1 cellular context compared by ENCODE assay signal in genomic region chr1:30883389-30884172, GRCh38.
TF ChIP-seq lines count a peak whose summit lies in the region.

No MANE protein-coding gene starts in this region.

TF ChIP-seq in K562, 482 proteins besides CTCF, POLR2A, EP300 and RAD21:
- TF ChIP-seq BRD9 (IDR thresholded peaks at IDR 0.05; ENCODE audit: low read depth, partially characterized antibody): peak; percentile 67
- no peak for TF ChIP-seq EHMT2 (IDR thresholded peaks at IDR 0.05)
- TF ChIP-seq, protein P1, sequence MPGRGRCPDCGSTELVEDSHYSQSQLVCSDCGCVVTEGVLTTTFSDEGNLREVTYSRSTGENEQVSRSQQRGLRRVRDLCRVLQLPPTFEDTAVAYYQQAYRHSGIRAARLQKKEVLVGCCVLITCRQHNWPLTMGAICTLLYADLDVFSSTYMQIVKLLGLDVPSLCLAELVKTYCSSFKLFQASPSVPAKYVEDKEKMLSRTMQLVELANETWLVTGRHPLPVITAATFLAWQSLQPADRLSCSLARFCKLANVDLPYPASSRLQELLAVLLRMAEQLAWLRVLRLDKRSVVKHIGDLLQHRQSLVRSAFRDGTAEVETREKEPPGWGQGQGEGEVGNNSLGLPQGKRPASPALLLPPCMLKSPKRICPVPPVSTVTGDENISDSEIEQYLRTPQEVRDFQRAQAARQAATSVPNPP (IDR thresholded peaks at IDR 0.05; ENCODE audit: borderline replicate concordance, insufficient read depth, insufficient read length): no peak
- TF ChIP-seq, protein P2, sequence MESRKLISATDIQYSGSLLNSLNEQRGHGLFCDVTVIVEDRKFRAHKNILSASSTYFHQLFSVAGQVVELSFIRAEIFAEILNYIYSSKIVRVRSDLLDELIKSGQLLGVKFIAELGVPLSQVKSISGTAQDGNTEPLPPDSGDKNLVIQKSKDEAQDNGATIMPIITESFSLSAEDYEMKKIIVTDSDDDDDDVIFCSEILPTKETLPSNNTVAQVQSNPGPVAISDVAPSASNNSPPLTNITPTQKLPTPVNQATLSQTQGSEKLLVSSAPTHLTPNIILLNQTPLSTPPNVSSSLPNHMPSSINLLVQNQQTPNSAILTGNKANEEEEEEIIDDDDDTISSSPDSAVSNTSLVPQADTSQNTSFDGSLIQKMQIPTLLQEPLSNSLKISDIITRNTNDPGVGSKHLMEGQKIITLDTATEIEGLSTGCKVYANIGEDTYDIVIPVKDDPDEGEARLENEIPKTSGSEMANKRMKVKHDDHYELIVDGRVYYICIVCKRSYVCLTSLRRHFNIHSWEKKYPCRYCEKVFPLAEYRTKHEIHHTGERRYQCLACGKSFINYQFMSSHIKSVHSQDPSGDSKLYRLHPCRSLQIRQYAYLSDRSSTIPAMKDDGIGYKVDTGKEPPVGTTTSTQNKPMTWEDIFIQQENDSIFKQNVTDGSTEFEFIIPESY (CRISPR knock-in tag; IDR thresholded peaks at IDR 0.05): 0 out of 2 replicates have a peak, but pooled peaks have one; percentile 11
- no peak for TF ChIP-seq STAT6 (CRISPR knock-in tag; IDR thresholded peaks at IDR 0.05)
- TF ChIP-seq CBX5 (IDR thresholded peaks at IDR 0.05; ENCODE audit: borderline replicate concordance, low read depth): no peak
- TF ChIP-seq ZC3H4 (CRISPR knock-in tag; IDR thresholded peaks at IDR 0.05; ENCODE audit: borderline replicate concordance): 0 out of 2 replicates have a peak, but pooled peaks have one; percentile 73
- 0 out of 4 replicates have a peak, but pooled peaks of 1 of the 2 experiments have one; percentile 18 for TF ChIP-seq RCOR1 (IDR thresholded peaks at IDR 0.05; ENCODE audit: borderline replicate concordance in 1 of 2, low read depth in 2 of 2, low read length in 2 of 2)
- no peak for TF ChIP-seq POLR2H (tag; IDR thresholded peaks at IDR 0.05; ENCODE audit: low read depth)
- TF ChIP-seq, protein P3, sequence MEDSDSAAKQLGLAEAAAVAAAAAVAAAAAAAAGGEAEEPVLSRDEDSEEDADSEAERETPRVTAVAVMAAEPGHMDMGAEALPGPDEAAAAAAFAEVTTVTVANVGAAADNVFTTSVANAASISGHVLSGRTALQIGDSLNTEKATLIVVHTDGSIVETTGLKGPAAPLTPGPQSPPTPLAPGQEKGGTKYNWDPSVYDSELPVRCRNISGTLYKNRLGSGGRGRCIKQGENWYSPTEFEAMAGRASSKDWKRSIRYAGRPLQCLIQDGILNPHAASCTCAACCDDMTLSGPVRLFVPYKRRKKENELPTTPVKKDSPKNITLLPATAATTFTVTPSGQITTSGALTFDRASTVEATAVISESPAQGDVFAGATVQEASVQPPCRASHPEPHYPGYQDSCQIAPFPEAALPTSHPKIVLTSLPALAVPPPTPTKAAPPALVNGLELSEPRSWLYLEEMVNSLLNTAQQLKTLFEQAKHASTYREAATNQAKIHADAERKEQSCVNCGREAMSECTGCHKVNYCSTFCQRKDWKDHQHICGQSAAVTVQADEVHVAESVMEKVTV (CRISPR knock-in tag; IDR thresholded peaks at IDR 0.05): no peak
- peak; percentile 38 for TF ChIP-seq POLR2G (IDR thresholded peaks at IDR 0.05; ENCODE audit: low read depth, low read length)
- 0 out of 2 replicates have a peak, but pooled peaks have one; percentile 29 for TF ChIP-seq ADNP (tag; IDR thresholded peaks at IDR 0.05)
- TF ChIP-seq, protein P4, sequence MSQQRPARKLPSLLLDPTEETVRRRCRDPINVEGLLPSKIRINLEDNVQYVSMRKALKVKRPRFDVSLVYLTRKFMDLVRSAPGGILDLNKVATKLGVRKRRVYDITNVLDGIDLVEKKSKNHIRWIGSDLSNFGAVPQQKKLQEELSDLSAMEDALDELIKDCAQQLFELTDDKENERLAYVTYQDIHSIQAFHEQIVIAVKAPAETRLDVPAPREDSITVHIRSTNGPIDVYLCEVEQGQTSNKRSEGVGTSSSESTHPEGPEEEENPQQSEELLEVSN (IDR thresholded peaks at IDR 0.05; ENCODE audit: borderline replicate concordance in 1 of 2, extremely low read depth in 1 of 2, insufficient read depth in 1 of 2, insufficient read length in 1 of 2, low read depth in 1 of 2, low read length in 1 of 2, poor library complexity in 1 of 2, severe bottlenecking in 1 of 2): no peak
- TF ChIP-seq ZNF165 (CRISPR knock-in tag; IDR thresholded peaks at IDR 0.05; ENCODE audit: borderline replicate concordance): no peak
- TF ChIP-seq DIDO1 (tag; IDR thresholded peaks at IDR 0.05; ENCODE audit: low read depth): no peak
- TF ChIP-seq KDM1A (IDR thresholded peaks at IDR 0.05): peak; percentile 33 to 51; a peak in 3 of 4 replicates
- TF ChIP-seq CGGBP1 (CRISPR knock-in tag; IDR thresholded peaks at IDR 0.05): no peak
- peak; percentile 66 for TF ChIP-seq ZFP36 (IDR thresholded peaks at IDR 0.05; ENCODE audit: low read depth, low read length, partially characterized antibody)
- no peak for TF ChIP-seq EZH2 (IDR thresholded peaks at IDR 0.05; ENCODE audit: borderline replicate concordance, low read depth, low read length)
- TF ChIP-seq MXI1 (IDR thresholded peaks at IDR 0.05; ENCODE audit: low read depth, low read length): no peak
- no peak for TF ChIP-seq ZKSCAN1 (IDR thresholded peaks at IDR 0.05; ENCODE audit: low read depth, low read length)
- no peak for TF ChIP-seq BRD4 (IDR thresholded peaks at IDR 0.05)
- TF ChIP-seq BCOR (IDR thresholded peaks at IDR 0.05): peak; percentile 88
- no peak for TF ChIP-seq ERF (CRISPR knock-in tag; IDR thresholded peaks at IDR 0.05)
- no peak for TF ChIP-seq DACH1 (IDR thresholded peaks at IDR 0.05; ENCODE audit: partially characterized antibody)
- peak; percentile 62; the same call in 1 of the 2 replicates for TF ChIP-seq SMARCA5 (IDR thresholded peaks at IDR 0.05)
- peak; percentile 42; the same call in 1 of the 2 replicates for TF ChIP-seq HDAC2 (IDR thresholded peaks at IDR 0.05)
- no peak for TF ChIP-seq BMI1 (IDR thresholded peaks at IDR 0.05; ENCODE audit: low read length)
- peak; percentile 87 for TF ChIP-seq RBM25 (IDR thresholded peaks at IDR 0.05; ENCODE audit: low read depth, low read length, severe bottlenecking)
- no peak for TF ChIP-seq GATAD2A (IDR thresholded peaks at IDR 0.05)
- TF ChIP-seq TBL1XR1 (IDR thresholded peaks at IDR 0.05; ENCODE audit: low read length in 2 of 2): no peak
- TF ChIP-seq XRCC3 (IDR thresholded peaks at IDR 0.05): no peak
- no peak for TF ChIP-seq TEAD1 (CRISPR knock-in tag; IDR thresholded peaks at IDR 0.05)
- no peak for TF ChIP-seq ZNF79 (CRISPR knock-in tag; IDR thresholded peaks at IDR 0.05; ENCODE audit: low read depth)
- no peak for TF ChIP-seq NRF1 (conservative IDR thresholded peaks at IDR 0.05 in 1 of 2, IDR thresholded peaks at IDR 0.05 in 1 of 2)
- no peak for TF ChIP-seq TAF9B (IDR thresholded peaks at IDR 0.05; ENCODE audit: partially characterized antibody)
- TF ChIP-seq ZNF592 (IDR thresholded peaks at IDR 0.05): no peak
- no peak for TF ChIP-seq ZNF239 (CRISPR knock-in tag; IDR thresholded peaks at IDR 0.05)
- TF ChIP-seq SP2 (IDR thresholded peaks at IDR 0.05; ENCODE audit: extremely low read depth, low read depth, low read length, poor library complexity, severe bottlenecking): no peak
TF ChIP-seq in K562: peak in this region for 12.
